11 cellular contexts compared by ENCODE assay signal in the genomic region with DNA sequence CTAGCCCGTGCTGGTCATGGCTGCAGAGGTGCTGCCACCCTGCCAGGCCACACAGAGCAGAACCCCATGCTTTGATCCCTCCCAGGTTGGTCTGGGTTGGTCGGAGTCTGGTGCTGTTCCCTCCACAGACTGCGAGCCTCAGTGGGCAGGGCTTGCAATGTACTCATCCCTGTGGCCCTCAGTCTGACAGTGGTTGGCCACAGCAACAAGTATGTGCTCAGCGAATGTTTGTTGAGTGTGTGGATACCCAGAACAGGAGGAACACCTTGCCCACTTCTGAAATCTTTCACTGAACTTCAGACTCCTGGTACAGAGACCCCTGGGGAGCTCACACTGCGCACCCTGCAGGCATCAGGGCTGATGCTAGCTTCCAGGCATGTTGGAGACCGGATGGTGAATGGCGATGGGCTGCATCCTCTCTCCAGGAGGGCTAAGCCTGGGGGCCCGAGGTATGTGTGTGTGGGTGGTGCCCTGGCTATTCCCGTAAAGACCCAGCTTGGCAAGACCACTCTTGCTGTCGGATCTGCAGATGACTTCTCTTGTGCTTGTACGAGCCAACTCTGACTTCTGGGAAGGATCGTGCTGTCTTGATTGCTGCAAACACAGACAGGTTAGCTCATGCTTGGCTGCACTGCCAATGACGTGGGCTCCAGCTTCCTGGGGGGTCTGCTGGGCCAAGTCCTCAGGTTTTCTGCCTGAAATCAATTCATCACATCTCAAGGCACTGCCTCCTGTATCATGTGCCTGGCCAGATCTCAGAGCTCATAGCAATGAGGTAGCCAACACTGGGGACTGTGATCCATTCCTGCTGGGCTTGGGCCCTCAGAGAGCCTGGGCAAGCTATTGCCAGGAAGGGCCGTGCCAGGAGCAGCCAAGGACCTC. TPM values are rescaled to one million over a fixed set of nuclear protein-coding genes. Genes with fewer than 3 reads are reported as not detected.
DNase-seq lines count a peak whose midpoint lies in the region; ATAC-seq and TF ChIP-seq lines count a peak whose summit lies in the region.
"Had no signal": no experiment of that assay in that cellular context is flagged by ENCODE, and none has a peak within 500 bp of the region (broad histone marks: within the 10 kb centered on the region; RNA-seq: fewer than 3 reads in every experiment).

No MANE protein-coding gene starts in this region.

- H3K18ac ChIP-seq in mesenchymal stem cell (ENCODE audit: low read depth in 1 of 2, low read length in 2 of 2): peak overlapping the region in 1 of 2 experiments; percentile 14

- intact Hi-C loops in esophagus muscularis mucosa (cut with DNase I): no loop called here

- no peak overlapping the region for H2BK15ac ChIP-seq in mesenchymal stem cell (ENCODE audit: low read depth, poor library complexity, severe bottlenecking)

- TF ChIP-seq CTCF in RWPE2 (IDR thresholded peaks at IDR 0.05; ENCODE audit: poor library complexity, severe bottlenecking) (no peak), esophagus muscularis mucosa (IDR thresholded peaks at IDR 0.05) (no peak)

- H3K36me3 ChIP-seq in RWPE2 (ENCODE audit: low read depth) (no peaks in the 10 kb centered on the region), esophagus muscularis mucosa (no peaks in the 10 kb centered on the region), mesenchymal stem cell (ENCODE audit: control insufficient read depth in 1 of 2, insufficient read depth in 2 of 2, low read depth in 1 of 2, low read length in 2 of 2) (no peaks in the 10 kb centered on the region), thymus (ENCODE audit: control insufficient read depth, insufficient read depth) (no peaks in the 10 kb centered on the region)

- H3K4ac ChIP-seq in mesenchymal stem cell (ENCODE audit: low read depth in 1 of 2, low read length in 2 of 2): peak overlapping the region in 1 of 2 experiments; percentile 17

- peak overlapping the region; percentile 11 for H2AK5ac ChIP-seq in mesenchymal stem cell (ENCODE audit: low read length, severe bottlenecking)

- H3K4me1 ChIP-seq in RWPE2 (ENCODE audit: insufficient read depth, poor library complexity, severe bottlenecking): peaks cover 7% of the 10 kb centered on the region
- peaks cover 16 to 41% (median 28%) of the 10 kb centered on the region in 4 donors for H3K4me1 ChIP-seq in esophagus muscularis mucosa
- peaks cover 49% of the 10 kb centered on the region for H3K4me1 ChIP-seq in mesenchymal stem cell (ENCODE audit: control insufficient read depth, insufficient read depth, low read depth, low read length)
- no peaks in the 10 kb centered on the region for H3K4me1 ChIP-seq in thymus (ENCODE audit: control insufficient read depth, insufficient read depth, low read length)

- H3K23ac ChIP-seq in mesenchymal stem cell (ENCODE audit: low read length in 2 of 2): peak overlapping the region in 1 of 2 experiments; percentile 19

- peak; percentile 57 for TF ChIP-seq EP300 in esophagus muscularis mucosa (IDR thresholded peaks at IDR 0.05)

- no peak overlapping the region for H3K4me3 ChIP-seq in RWPE2 (ENCODE audit: severe bottlenecking)
- H3K4me3 ChIP-seq in esophagus muscularis mucosa: no peak overlapping the region
- H3K4me3 ChIP-seq in mesenchymal stem cell (ENCODE audit: insufficient read depth in 1 of 2, low read depth in 1 of 2, low read length in 2 of 2): peak overlapping the region in 1 of 2 experiments; percentile 18
- H3K4me3 ChIP-seq in thymus (ENCODE audit: low read length): no peak overlapping the region

- no peak overlapping the region for H3K9ac ChIP-seq in mesenchymal stem cell (ENCODE audit: low read length)

- peak overlapping the region in 1 of 2 experiments; percentile 12 for H2BK12ac ChIP-seq in mesenchymal stem cell (ENCODE audit: low read length in 2 of 2)

- H3K4me2 ChIP-seq in mesenchymal stem cell (ENCODE audit: low read length, poor library complexity, severe bottlenecking): no peak overlapping the region

- H3K14ac ChIP-seq in mesenchymal stem cell (ENCODE audit: low read length in 2 of 2): no peak overlapping the region

- no peaks in the 10 kb centered on the region for H3K27me3 ChIP-seq in RWPE2 (ENCODE audit: insufficient read depth, poor library complexity, severe bottlenecking)
- no peaks in the 10 kb centered on the region for H3K27me3 ChIP-seq in esophagus muscularis mucosa
- peaks cover 0 to 5% of the 10 kb centered on the region in 2 experiments for H3K27me3 ChIP-seq in mesenchymal stem cell (ENCODE audit: control insufficient read depth in 1 of 2, insufficient read depth in 1 of 2, low read length in 2 of 2)
- no peaks in the 10 kb centered on the region for H3K27me3 ChIP-seq in thymus (ENCODE audit: control insufficient read depth, insufficient read depth)

- H4K8ac ChIP-seq in mesenchymal stem cell (ENCODE audit: low read length): no peak overlapping the region

- peak overlapping the region; percentile 84 for H2BK5ac ChIP-seq in mesenchymal stem cell (ENCODE audit: low read depth, low read length, poor library complexity, severe bottlenecking)

- peak overlapping the region; percentile 15 for H3K27ac ChIP-seq in RWPE2 (ENCODE audit: poor library complexity, severe bottlenecking)
- H3K27ac ChIP-seq in esophagus muscularis mucosa (replicated peaks in 1 of 4): peak overlapping the region in 2 of 4 donors; percentile 33 to 42
- peak overlapping the region; percentile 84 for H3K27ac ChIP-seq in mesenchymal stem cell (ENCODE audit: low read length, poor library complexity, severe bottlenecking)
- H3K27ac ChIP-seq in thymus (ENCODE audit: low read depth): peak overlapping the region; percentile 64

- DNase-seq in RWPE2 (ENCODE audit: low spot score) (no peak), esophagus muscularis mucosa (ENCODE audit: extremely low spot score) (no peak), mesenchymal stem cell (no peak), GM19240 (ENCODE audit: insufficient read length, low spot score) (no peak), NCI-H1092 treated with DMSO at 0.1 percent for 48 hours (lab: John Stamatoyannopoulos, UW) (no peak)
- DNase-seq in activated naive CD4-positive, alpha-beta T cell treated with Interleukin-2 at 50 U/mL for 16 hours: no peak
- no peak for DNase-seq in stimulated activated CD4-positive, alpha-beta T cell treated with anti-CD3 and anti-CD28 coated beads, Interleukin-4, amount 100 ng/mL, for 4 hours
- DNase-seq: activated CD4-positive, alpha-beta T cell treated with anti-CD3 and anti-CD28 coated beads, Interleukin-2, amount 10 ng/mL, durations not matched to agents 7 days and 5 days; mesendoderm; NCI-H2029 treated with DMSO at 0.1 percent for 48 hours had no signal

- H2AFZ ChIP-seq in mesenchymal stem cell (ENCODE audit: low read depth, low read length): no peak overlapping the region

- H4K91ac ChIP-seq in mesenchymal stem cell (ENCODE audit: low read length): no peak overlapping the region

- no peak overlapping the region for H2BK120ac ChIP-seq in mesenchymal stem cell (ENCODE audit: low read depth, low read length)

- TF ChIP-seq POLR2A in esophagus muscularis mucosa (IDR thresholded peaks at IDR 0.05; ENCODE audit: low read depth): peak; percentile 5

- 60% methylated on average over 11 of the region's 14 CpGs for WGBS in esophagus muscularis mucosa
- 85% methylated on average over 14 of the region's 14 CpGs for WGBS in mesenchymal stem cell
- 83% methylated on average over 14 of the region's 14 CpGs for WGBS in thymus

- H3K9me3 ChIP-seq in RWPE2 (ENCODE audit: severe bottlenecking) (no peaks in the 10 kb centered on the region), esophagus muscularis mucosa (no peaks in the 10 kb centered on the region), mesenchymal stem cell (ENCODE audit: control insufficient read depth, low read length) (no peaks in the 10 kb centered on the region), thymus (ENCODE audit: control insufficient read depth) (no peaks in the 10 kb centered on the region)

- peak; percentile 51 for ATAC-seq in RWPE2 (ENCODE audit: low read depth)

- H3K79me1 ChIP-seq in mesenchymal stem cell (replicated peaks; ENCODE audit: low read length, poor library complexity, severe bottlenecking): no peaks in the 10 kb centered on the region

RNA-seq across cellular contexts. Expression of a gene that starts 43.7 kb away (rescaled TPM):
- 1,000 to 10,000 TPM in 3 of 4 donors, 100 to 1,000 TPM in 1; 809 to 1,532 (median 1,203) TPM for total RNA-seq in esophagus muscularis mucosa
- polyA plus RNA-seq in mesenchymal stem cell (2013, experiment 1 of 2): 126 TPM
- polyA plus RNA-seq in mesenchymal stem cell (2013, experiment 2 of 2): 126 TPM
- polyA plus RNA-seq in thymus: 281 TPM
